15 cellular contexts compared by ENCODE assay signal in genomic region chr1:93651695-93652094, GRCh38.
"Had no signal": no experiment of that assay in that cellular context is flagged by ENCODE, and none has a peak within 500 bp of the region (broad histone marks: within the 10 kb centered on the region; RNA-seq: fewer than 3 reads in every experiment).

No MANE protein-coding gene starts in this region.

- H3K9me3 ChIP-seq: ascending aorta, lower lobe of right lung, ovary, tibial nerve, uterus had no signal

- H3K36me3 ChIP-seq: ascending aorta, neural progenitor cell, ovary, uterus had no signal

- H3K4me1 ChIP-seq: uterus had no signal

- H3K27me3 ChIP-seq: ascending aorta, neural progenitor cell, ovary, tibial nerve, uterus had no signal

- DNase-seq: activated CD4-positive, alpha-beta T cell treated with anti-CD3 and anti-CD28 coated beads for 1 hour; activated CD4-positive, alpha-beta T cell treated with anti-CD3 and anti-CD28 coated beads, Interleukin-2, amount 50 U/mL, for 4 hours; activated naive CD4-positive, alpha-beta T cell; activated T-cell treated with anti-CD3 and anti-CD28 coated beads for 4 hours; dorsolateral prefrontal cortex; hippocampal formation; lower lobe of right lung; midbrain; stimulated activated CD4-positive, alpha-beta T cell treated with anti-CD3 and anti-CD28 coated beads, Interleukin-2, amount 100 ng/mL, for 48 hours; stimulated activated naive B cell treated with anti-CD40 and anti-IgM and Interleukin-4, amounts not matched to agents 10 μg/mL and 1 μg/mL and 100 μg/mL, for 72 hours; uterus had no signal

- ATAC-seq: lower lobe of right lung; stimulated activated naive B cell treated with anti-CD40 and anti-IgM and Interleukin-4, amounts not matched to agents 10 μg/mL and 1 μg/mL and 100 μg/mL, for 72 hours had no signal

- H3K4me3 ChIP-seq: ascending aorta, dorsolateral prefrontal cortex, lower lobe of right lung, neural progenitor cell, ovary, tibial nerve, uterus had no signal

- H3K27ac ChIP-seq: lower lobe of right lung, neural progenitor cell, uterus had no signal
